Comparison of ENCODE assay signal across 16 cellular contexts in the genomic region with DNA sequence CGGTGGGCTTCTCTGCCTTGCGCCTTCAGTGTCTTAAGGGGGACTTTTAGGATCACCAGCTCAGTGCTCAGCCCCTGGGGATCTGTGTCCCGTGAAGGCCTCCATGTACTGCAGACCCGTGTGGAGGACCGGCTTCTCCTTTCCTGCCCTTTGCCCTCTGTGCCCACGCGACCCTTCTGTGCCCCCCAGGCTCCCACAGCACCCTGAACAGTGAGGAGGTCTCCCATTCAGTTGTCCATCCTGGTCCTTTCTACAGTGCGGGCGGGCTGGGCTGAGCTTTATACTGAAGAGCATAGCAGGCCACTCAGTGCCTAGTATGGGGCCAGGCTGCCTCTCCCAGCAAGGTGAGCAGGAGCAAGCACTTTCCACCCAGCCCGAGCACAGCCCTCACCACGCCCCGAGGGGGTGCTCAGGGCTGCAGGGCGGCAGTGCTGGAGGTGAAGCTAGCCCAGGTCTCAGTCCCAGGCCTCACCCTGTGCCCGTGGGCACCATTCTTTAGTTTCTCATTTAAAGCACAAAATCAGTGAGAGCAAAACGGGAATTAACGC. TPM values are rescaled to one million over a fixed set of nuclear protein-coding genes. Genes with fewer than 3 reads are reported as not detected.
DNase-seq lines count a peak whose midpoint lies in the region; ATAC-seq, FAIRE-seq and TF ChIP-seq lines count a peak whose summit lies in the region.
"Had no signal": no experiment of that assay in that cellular context is flagged by ENCODE, and none has a peak within 500 bp of the region (broad histone marks: within the 10 kb centered on the region; RNA-seq: fewer than 3 reads in every experiment).

No MANE protein-coding gene starts in this region.

- peaks cover 1% of the 10 kb centered on the region for H3K36me3 Mint-ChIP-seq in T-helper 1 cell treated with Interleukin-12 subunit alpha and Interleukin-12 subunit beta and Interleukin-4 antibody, amounts not matched to agents 30 μg/mL and 1 μg/mL, for 36 hours (ENCODE audit: low read depth)
- H3K36me3 Mint-ChIP-seq in activated T-helper 1 cell treated with anti-CD3 and anti-CD28 coated beads, Interleukin-12 subunit alpha, Interleukin-12 subunit beta, Interleukin-2, Interleukin-4 antibody, amounts not matched to agents 30 ng/mL and 10 ng/mL and 1 ng/mL, durations not matched to agents 14 hours and 24 hours and 36 hours (ENCODE audit: low read depth) = peaks cover 6% of the 10 kb centered on the region
- no peaks in the 10 kb centered on the region for H3K36me3 Mint-ChIP-seq in nephron progenitor cell (ENCODE audit: low read depth)

- intact Hi-C loops in activated T-helper 1 cell treated with anti-CD3 and anti-CD28 coated beads, Interleukin-12 subunit alpha, Interleukin-12 subunit beta, Interleukin-2, Interleukin-4 antibody, amounts not matched to agents 30 ng/mL and 10 ng/mL and 1 ng/mL, durations not matched to agents 14 hours and 24 hours and 36 hours (cut with micrococcal nuclease) = no loop called here
- intact Hi-C loops in kidney (cut with DNase I) = loop anchor here (10.0 kb wide), 1 partner anchor 129 kb away; no protein-coding TSS in a partner anchor

- H3K36me3 ChIP-seq in BLaER1 (no peaks in the 10 kb centered on the region), kidney (ENCODE audit: control insufficient read depth in 1 of 2, insufficient read depth in 2 of 2, low read length in 2 of 2) (no peaks in the 10 kb centered on the region)

- no peak overlapping the region for H3K9ac ChIP-seq in BLaER1
- H3K9ac ChIP-seq in kidney (ENCODE audit: low read length in 2 of 2) = no peak overlapping the region

- H3K4me1 ChIP-seq in BLaER1 (peaks cover 66% of the 10 kb centered on the region), kidney (ENCODE audit: control insufficient read depth in 1 of 2, insufficient read depth in 1 of 2, low read depth in 1 of 2, low read length in 2 of 2) (no peaks in the 10 kb centered on the region)

- H3K9me3 ChIP-seq in BLaER1 (no peaks in the 10 kb centered on the region), kidney (ENCODE audit: control insufficient read depth in 1 of 2, low read length in 2 of 2) (no peaks in the 10 kb centered on the region)

- peak overlapping the region; percentile 17 for H3K27ac Mint-ChIP-seq in T-helper 1 cell treated with Interleukin-12 subunit alpha and Interleukin-12 subunit beta and Interleukin-4 antibody, amounts not matched to agents 30 μg/mL and 1 μg/mL, for 36 hours
- peak overlapping the region; percentile 67 for H3K27ac Mint-ChIP-seq in activated T-helper 1 cell treated with anti-CD3 and anti-CD28 coated beads, Interleukin-12 subunit alpha, Interleukin-12 subunit beta, Interleukin-2, Interleukin-4 antibody, amounts not matched to agents 30 ng/mL and 10 ng/mL and 1 ng/mL, durations not matched to agents 14 hours and 24 hours and 36 hours
- no peak overlapping the region for H3K27ac Mint-ChIP-seq in nephron progenitor cell
- H3K27ac Mint-ChIP-seq: H9 had no signal

- H3K27me3 ChIP-seq in BLaER1 = no peaks in the 10 kb centered on the region

- H3K4me2 ChIP-seq in BLaER1 = peak overlapping the region; percentile 88

- H3K27me3 Mint-ChIP-seq in T-helper 1 cell treated with Interleukin-12 subunit alpha and Interleukin-12 subunit beta and Interleukin-4 antibody, amounts not matched to agents 30 μg/mL and 1 μg/mL, for 36 hours (ENCODE audit: low read depth) = no peaks in the 10 kb centered on the region
- no peaks in the 10 kb centered on the region for H3K27me3 Mint-ChIP-seq in activated T-helper 1 cell treated with anti-CD3 and anti-CD28 coated beads, Interleukin-12 subunit alpha, Interleukin-12 subunit beta, Interleukin-2, Interleukin-4 antibody, amounts not matched to agents 30 ng/mL and 10 ng/mL and 1 ng/mL, durations not matched to agents 14 hours and 24 hours and 36 hours (ENCODE audit: insufficient read depth)
- peaks cover 26% of the 10 kb centered on the region for H3K27me3 Mint-ChIP-seq in nephron progenitor cell (ENCODE audit: low read depth, poor library complexity)

- H3K4me1 Mint-ChIP-seq in T-helper 1 cell treated with Interleukin-12 subunit alpha and Interleukin-12 subunit beta and Interleukin-4 antibody, amounts not matched to agents 30 μg/mL and 1 μg/mL, for 36 hours (ENCODE audit: low read depth) = peaks cover 9% of the 10 kb centered on the region
- peaks cover 16% of the 10 kb centered on the region for H3K4me1 Mint-ChIP-seq in activated T-helper 1 cell treated with anti-CD3 and anti-CD28 coated beads, Interleukin-12 subunit alpha, Interleukin-12 subunit beta, Interleukin-2, Interleukin-4 antibody, amounts not matched to agents 30 ng/mL and 10 ng/mL and 1 ng/mL, durations not matched to agents 14 hours and 24 hours and 36 hours (ENCODE audit: low read depth)
- peaks cover 47% of the 10 kb centered on the region for H3K4me1 Mint-ChIP-seq in nephron progenitor cell

- DNase-seq in T-helper 1 cell (no peak), kidney (peak; percentile 57), nephron progenitor cell (no peak)
- no peak for DNase-seq in activated T-helper 1 cell treated with anti-CD3 and anti-CD28 coated beads, Interleukin-12 subunit alpha, Interleukin-12 subunit beta, Interleukin-2, Interleukin-4 antibody, amounts not matched to agents 30 ng/mL and 10 ng/mL and 1 ng/mL, durations not matched to agents 14 hours and 24 hours and 36 hours (ENCODE audit: low spot score)
- DNase-seq: 8988T, H9, KG1, NCI-H1092 treated with DMSO at 0.1 percent for 48 hours, NCI-H1694, NCI-H446 had no signal

- H3K4me3 Mint-ChIP-seq in T-helper 1 cell treated with Interleukin-12 subunit alpha and Interleukin-12 subunit beta and Interleukin-4 antibody, amounts not matched to agents 30 μg/mL and 1 μg/mL, for 36 hours = no peak overlapping the region
- H3K4me3 Mint-ChIP-seq in activated T-helper 1 cell treated with anti-CD3 and anti-CD28 coated beads, Interleukin-12 subunit alpha, Interleukin-12 subunit beta, Interleukin-2, Interleukin-4 antibody, amounts not matched to agents 30 ng/mL and 10 ng/mL and 1 ng/mL, durations not matched to agents 14 hours and 24 hours and 36 hours = no peak overlapping the region
- no peak overlapping the region for H3K4me3 Mint-ChIP-seq in nephron progenitor cell
- H3K4me3 Mint-ChIP-seq: H9 had no signal

- H3K4me3 ChIP-seq in BLaER1 (no peak overlapping the region), kidney (ENCODE audit: low read length in 2 of 2) (no peak overlapping the region)

- no peaks in the 10 kb centered on the region for H4K20me1 ChIP-seq in BLaER1

- no peaks in the 10 kb centered on the region for H3K9me3 Mint-ChIP-seq in T-helper 1 cell treated with Interleukin-12 subunit alpha and Interleukin-12 subunit beta and Interleukin-4 antibody, amounts not matched to agents 30 μg/mL and 1 μg/mL, for 36 hours
- H3K9me3 Mint-ChIP-seq in activated T-helper 1 cell treated with anti-CD3 and anti-CD28 coated beads, Interleukin-12 subunit alpha, Interleukin-12 subunit beta, Interleukin-2, Interleukin-4 antibody, amounts not matched to agents 30 ng/mL and 10 ng/mL and 1 ng/mL, durations not matched to agents 14 hours and 24 hours and 36 hours = no peaks in the 10 kb centered on the region
- no peaks in the 10 kb centered on the region for H3K9me3 Mint-ChIP-seq in nephron progenitor cell
- H3K9me3 Mint-ChIP-seq: H9 had no signal

- FAIRE-seq in kidney (lab: Jason Lieb, UNC) = no peak

- ATAC-seq in HG02885 (IDR thresholded peaks at IDR 0.05; ENCODE audit: poor library complexity, unreplicated experiment) = no peak
- ATAC-seq in GM19467 (IDR thresholded peaks at IDR 0.05; ENCODE audit: unreplicated experiment) = no peak

- TF ChIP-seq CTCF in kidney (IDR thresholded peaks at IDR 0.05; ENCODE audit: borderline replicate concordance, extremely low read depth, insufficient read depth) (no peak), nephron progenitor cell (IDR thresholded peaks at IDR 0.05) (no peak)

- H3K27ac ChIP-seq in BLaER1 = 0 out of 2 replicates have a peak overlapping the region, but pooled peaks have one; percentile 14
- no peak overlapping the region for H3K27ac ChIP-seq in kidney (ENCODE audit: low read depth in 2 of 2, low read length in 2 of 2)
- H3K27ac ChIP-seq: C4-2B had no signal

RNA-seq across cellular contexts. Expression of a gene that starts 7.6 kb away (rescaled TPM):
- not detected in 2 replicates for total RNA-seq in activated T-helper 1 cell treated with anti-CD3 and anti-CD28 coated beads, Interleukin-12 subunit alpha, Interleukin-12 subunit beta, Interleukin-2, Interleukin-4 antibody, amounts not matched to agents 30 ng/mL and 10 ng/mL and 1 ng/mL, durations not matched to agents 14 hours and 24 hours and 36 hours
- not detected for total RNA-seq in kidney
- not detected for polyA plus RNA-seq in kidney (ENCODE audit: insufficient read depth, low read depth, low replicate concordance)
- total RNA-seq: H9, MCF 10A had no signal

RNA-seq across cellular contexts. Expression of a gene that starts 21.9 kb away (rescaled TPM):
- total RNA-seq in activated T-helper 1 cell treated with anti-CD3 and anti-CD28 coated beads, Interleukin-12 subunit alpha, Interleukin-12 subunit beta, Interleukin-2, Interleukin-4 antibody, amounts not matched to agents 30 ng/mL and 10 ng/mL and 1 ng/mL, durations not matched to agents 14 hours and 24 hours and 36 hours = 33.7 and 41.3 TPM in 2 replicates
- 15.4 TPM for total RNA-seq in kidney
- 3.0 TPM for polyA plus RNA-seq in kidney (ENCODE audit: insufficient read depth, low read depth, low replicate concordance)

RNA-seq across cellular contexts. Expression of a gene that starts 23.2 kb away (rescaled TPM):
- total RNA-seq in activated T-helper 1 cell treated with anti-CD3 and anti-CD28 coated beads, Interleukin-12 subunit alpha, Interleukin-12 subunit beta, Interleukin-2, Interleukin-4 antibody, amounts not matched to agents 30 ng/mL and 10 ng/mL and 1 ng/mL, durations not matched to agents 14 hours and 24 hours and 36 hours = not detected in 2 replicates
- not detected for total RNA-seq in kidney
- not detected for polyA plus RNA-seq in kidney (ENCODE audit: insufficient read depth, low read depth, low replicate concordance)
- total RNA-seq: H9, MCF 10A had no signal

RNA-seq across cellular contexts. Expression of a gene that starts 29.7 kb away (rescaled TPM):
- 69.1 and 70.8 TPM in 2 replicates for total RNA-seq in activated T-helper 1 cell treated with anti-CD3 and anti-CD28 coated beads, Interleukin-12 subunit alpha, Interleukin-12 subunit beta, Interleukin-2, Interleukin-4 antibody, amounts not matched to agents 30 ng/mL and 10 ng/mL and 1 ng/mL, durations not matched to agents 14 hours and 24 hours and 36 hours
- 2.7 TPM for total RNA-seq in kidney
- not detected for polyA plus RNA-seq in kidney (ENCODE audit: insufficient read depth, low read depth, low replicate concordance)
- total RNA-seq: H9, MCF 10A had no signal

RNA-seq across cellular contexts. Expression of a gene that starts 58.8 kb away (rescaled TPM):
- not detected in 2 replicates for total RNA-seq in activated T-helper 1 cell treated with anti-CD3 and anti-CD28 coated beads, Interleukin-12 subunit alpha, Interleukin-12 subunit beta, Interleukin-2, Interleukin-4 antibody, amounts not matched to agents 30 ng/mL and 10 ng/mL and 1 ng/mL, durations not matched to agents 14 hours and 24 hours and 36 hours
- 22.4 TPM for total RNA-seq in kidney
- 10.0 TPM for polyA plus RNA-seq in kidney (ENCODE audit: insufficient read depth, low read depth, low replicate concordance)
- total RNA-seq: MCF 10A had no signal
